8 cellular contexts compared by ENCODE assay signal in genomic region chr3:138609898-138610266, GRCh38. TPM values are rescaled to one million over a fixed set of nuclear protein-coding genes. Genes with fewer than 3 reads are reported as not detected.
A peak's percentile ranks its signal among the peaks of the same experiment; 100 is the strongest.
DNase-seq lines count a peak whose midpoint lies in the region; ATAC-seq and TF ChIP-seq lines count a peak whose summit lies in the region.

No MANE protein-coding gene starts in this region.

- peak overlapping the region; percentile 95 for H2AFZ ChIP-seq in OCI-LY3 (ENCODE audit: low read depth, low read length)

- H3K4me1 ChIP-seq in OCI-LY3 (ENCODE audit: low read length) (peaks cover 17% of the 10 kb centered on the region), skeletal muscle tissue (ENCODE audit: control insufficient read depth in 3 of 3, insufficient read depth in 3 of 3, low read length in 3 of 3) (peaks cover 10 to 13% (median 11%) of the 10 kb centered on the region in 3 donors)

- ATAC-seq in HG03159 (IDR thresholded peaks at IDR 0.05; ENCODE audit: unreplicated experiment) (no peak), HG03354 (IDR thresholded peaks at IDR 0.05; ENCODE audit: poor library complexity, severe bottlenecking, unreplicated experiment) (no peak)

- peak overlapping the region; percentile 63; the same call in 1 of the 2 replicates for H3K4me3 ChIP-seq in GM12864 (ENCODE audit: low read depth, low read length)
- H3K4me3 ChIP-seq in OCI-LY3 (ENCODE audit: low read length): peak overlapping the region; percentile 85
- H3K4me3 ChIP-seq in skeletal muscle tissue (ENCODE audit: low read length in 3 of 3): peak overlapping the region; percentile 91 to 93 (median 93)

- H4K20me1 ChIP-seq in OCI-LY3 (ENCODE audit: insufficient read depth, low read length): no peaks in the 10 kb centered on the region

- H3K27ac ChIP-seq in OCI-LY3 (ENCODE audit: low read length) (peak overlapping the region; percentile 71), epithelial cell of prostate (peak overlapping the region; percentile 85), skeletal muscle tissue (ENCODE audit: low read depth, low read length) (peak overlapping the region; percentile 91)

- H3K9ac ChIP-seq in OCI-LY3 (ENCODE audit: low read length): peak overlapping the region; percentile 78
- peak overlapping the region in 2 of 3 donors; percentile 73 to 95 for H3K9ac ChIP-seq in skeletal muscle tissue (ENCODE audit: low read depth in 1 of 3, low read length in 3 of 3)

- H3K36me3 ChIP-seq in OCI-LY3 (replicated peaks; ENCODE audit: low read depth, low read length) (peaks cover 3% of the 10 kb centered on the region), skeletal muscle tissue (ENCODE audit: control insufficient read depth in 3 of 3, insufficient read depth in 3 of 3, low read length in 3 of 3) (no peaks in the 10 kb centered on the region)

- TF ChIP-seq CTCF in GM12864 (IDR thresholded peaks at IDR 0.05; ENCODE audit: low read depth, low read length, missing control alignments) (no peak), OCI-LY3 (IDR thresholded peaks at IDR 0.05; ENCODE audit: low read depth, low read length) (no peak)

- H3K27me3 ChIP-seq in OCI-LY3 (ENCODE audit: low read depth, low read length) (no peaks in the 10 kb centered on the region), skeletal muscle tissue (ENCODE audit: control insufficient read depth in 3 of 3, insufficient read depth in 3 of 3, low read length in 3 of 3) (no peaks in the 10 kb centered on the region)

- H3K9me3 ChIP-seq in OCI-LY3 (ENCODE audit: insufficient read depth, low read length): no peaks in the 10 kb centered on the region
- no peaks in the 10 kb centered on the region for H3K9me3 ChIP-seq in skeletal muscle tissue (ENCODE audit: control insufficient read depth in 3 of 3, low read length in 3 of 3)

- peaks cover 50% of the 10 kb centered on the region for H3K79me2 ChIP-seq in OCI-LY3 (ENCODE audit: low read length)

- peak overlapping the region; percentile 96 for H3K4me2 ChIP-seq in OCI-LY3 (ENCODE audit: low read length)

- DNase-seq in GM12864 (ENCODE audit: low read depth): no peak
- DNase-seq in epithelial cell of prostate (ENCODE audit: low read depth, low spot score): no peak
- no peak for DNase-seq in SW480 (ENCODE audit: low spot score)
- no peak for DNase-seq in NCI-H1092 treated with DMSO at 0.1 percent for 48 hours (lab: John Stamatoyannopoulos, UW)

RNA-seq across cellular contexts. Expression of gene FAIM, which starts 1.3 kb away (rescaled TPM):
- 12.5 TPM for total RNA-seq in skeletal muscle tissue

RNA-seq across cellular contexts. Expression of gene CEP70, which starts 15.8 kb away (rescaled TPM):
- 64.7 TPM for total RNA-seq in skeletal muscle tissue
